8 cellular contexts compared by ENCODE assay signal in the genomic region with DNA sequence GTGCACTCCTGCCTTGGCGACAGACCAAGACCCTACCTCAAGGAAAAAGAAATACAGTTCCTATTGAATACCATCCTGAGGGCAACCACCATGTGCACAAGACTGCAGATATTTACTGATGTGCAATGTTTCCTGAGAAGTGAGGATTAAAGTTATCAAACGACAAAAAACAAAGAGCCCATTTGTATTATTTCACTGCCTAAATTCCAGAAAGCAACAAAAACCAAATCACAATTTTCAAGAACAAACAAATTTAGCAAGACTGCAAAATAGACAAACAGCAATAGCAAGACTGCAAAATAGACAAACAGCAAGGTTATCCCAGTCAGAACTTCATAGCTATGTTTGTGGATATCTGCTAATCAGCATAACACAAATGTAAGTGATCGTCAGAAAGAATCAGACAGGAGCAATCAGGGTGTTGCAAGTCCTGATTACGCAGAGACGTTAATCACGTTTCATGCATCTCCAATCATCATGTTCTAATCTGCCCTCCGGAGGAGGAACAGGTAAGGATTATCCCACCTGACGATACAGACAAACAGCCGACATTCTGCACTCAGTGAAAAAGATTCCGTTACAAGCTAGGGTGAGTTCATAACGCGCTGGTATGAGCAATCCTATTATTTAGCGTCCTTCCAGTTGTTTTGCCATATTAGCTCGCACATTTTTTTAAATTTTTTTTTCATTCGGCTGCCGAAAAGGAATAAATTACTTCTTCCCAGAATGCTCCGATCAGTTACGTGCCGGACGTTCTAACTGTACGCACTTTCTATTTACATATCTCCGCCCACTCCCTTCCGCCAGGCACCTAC. TPM values are rescaled to one million over a fixed set of nuclear protein-coding genes. Genes with fewer than 3 reads are reported as not detected.
A peak's percentile ranks its signal among the peaks of the same experiment; 100 is the strongest.
DNase-seq lines count a peak whose midpoint lies in the region; ATAC-seq and TF ChIP-seq lines count a peak whose summit lies in the region.

No MANE protein-coding gene starts in this region.

- H3K9me3 ChIP-seq in Caco-2, result no peaks in the 10 kb centered on the region

- BruUV-seq in Caco-2 (replicated peaks; lab: Mats Ljungman, UMichigan), result TSS peak; percentile 100

- no peaks in the 10 kb centered on the region for H3K9me3 Mint-ChIP-seq in Caco-2 (ENCODE audit: unreplicated experiment)

- H3K36me3 ChIP-seq in Caco-2 (ENCODE audit: control insufficient read depth, insufficient read depth, low read length), result no peaks in the 10 kb centered on the region

- ATAC-seq in GM19467 (IDR thresholded peaks at IDR 0.05; ENCODE audit: unreplicated experiment), result peak; percentile 64
- ATAC-seq in HG03575 (IDR thresholded peaks at IDR 0.05; ENCODE audit: extremely low read depth, insufficient number of reproducible peaks, low FRiP score, unreplicated experiment), result peak; percentile 48

- peak overlapping the region; percentile 100 for H3K27ac Mint-ChIP-seq in Caco-2 (ENCODE audit: unreplicated experiment)

- no peaks in the 10 kb centered on the region for H3K27me3 ChIP-seq in Caco-2 (replicated peaks; ENCODE audit: control insufficient read depth, insufficient read depth, low read length)

- POLR2A ChIA-PET in Caco-2 (lab: Charles Lee), result interaction anchor here (0.6 to 1.3 kb wide), 21 partner anchors 9 to 558 kb away, joined by 3 to 23 read pairs (median 5); partner anchors contain the start of genes AURKB, BORCS6, CTC1 and NDEL1

- CTCF ChIA-PET in Caco-2 (lab: Charles Lee), result interaction anchor here (0.6 to 1.0 kb wide), 2 partner anchors 17 to 49 kb away, joined by 3 read pairs; no protein-coding TSS in a partner anchor

- peak; percentile 83 to 84 for DNase-seq in Caco-2
- DNase-seq in NCI-H748 treated with DMSO at 0.1 percent for 48 hours (lab: John Stamatoyannopoulos, UW), result peak; percentile 99
- peak; percentile 70 to 77 for DNase-seq in activated CD4-positive, alpha-beta T cell treated with anti-CD3 and anti-CD28 coated beads, Interleukin-2, amount 50 U/mL, for 4 hours
- DNase-seq in effector CD8-positive, alpha-beta T cell (lab: John Stamatoyannopoulos, UW), result peak; percentile 58
- DNase-seq in lung microvascular endothelial cell (ENCODE audit: low read depth in 2 of 2), result peak; percentile 94 to 97
- DNase-seq in stimulated activated CD8-positive, alpha-beta memory T cell treated with anti-CD3 and anti-CD28 coated beads, Interleukin-7, amount 100 ng/mL, for 4 hours (ENCODE audit: low read depth in 2 of 2), result peak; percentile 68 to 80

- H3K4me1 ChIP-seq in Caco-2, result no peaks in the 10 kb centered on the region

- H3K27me3 Mint-ChIP-seq in Caco-2 (ENCODE audit: insufficient read depth, unreplicated experiment), result no peaks in the 10 kb centered on the region

- intact Hi-C loops in Caco-2 (cut with micrococcal nuclease; ENCODE audit: unreplicated experiment), result no loop called here

- no peak for TF ChIP-seq CTCF in Caco-2 (IDR thresholded peaks at IDR 0.05; ENCODE audit: insufficient read depth in 1 of 2, low read depth in 1 of 2, low read length in 1 of 2, severe bottlenecking in 1 of 2, unreplicated experiment in 1 of 2)

- H3K36me3 Mint-ChIP-seq in Caco-2 (ENCODE audit: insufficient read depth, unreplicated experiment), result peaks cover 11% of the 10 kb centered on the region

- H3K4me1 Mint-ChIP-seq in Caco-2 (ENCODE audit: low read depth, unreplicated experiment), result peaks cover 7% of the 10 kb centered on the region

- peak overlapping the region; percentile 89 for H3K4me3 Mint-ChIP-seq in Caco-2 (ENCODE audit: unreplicated experiment)

- peak overlapping the region; percentile 34 for H3K4me3 ChIP-seq in Caco-2 (ENCODE audit: low read depth, low read length)

RNA-seq across cellular contexts. Expression of gene TMEM107, which starts 2.9 kb away (rescaled TPM):
- total RNA-seq in Caco-2 (2022), result 5.4 TPM in 2 replicates
- total RNA-seq in lung microvascular endothelial cell, result 21.2 and 21.6 TPM in 2 replicates

RNA-seq across cellular contexts. Expression of gene VAMP2, which starts 10.5 kb away (rescaled TPM):
- total RNA-seq in Caco-2 (2022) (10.5 and 12.2 TPM in 2 replicates), lung microvascular endothelial cell (2.8 and 4.6 TPM in 2 replicates)

RNA-seq across cellular contexts. Expression of gene BORCS6, which starts 16.7 kb away (rescaled TPM):
- total RNA-seq in Caco-2 (2022), result 4.2 and 4.7 TPM in 2 replicates
- total RNA-seq in lung microvascular endothelial cell, result 7.8 and 8.9 TPM in 2 replicates

RNA-seq across cellular contexts. Expression of gene PER1, which starts 21.1 kb away (rescaled TPM):
- total RNA-seq in Caco-2 (2022) (10.6 and 10.8 TPM in 2 replicates), lung microvascular endothelial cell (5.2 and 10.7 TPM in 2 replicates)

RNA-seq across cellular contexts. Expression of gene AURKB, which starts 37.1 kb away (rescaled TPM):
- total RNA-seq in Caco-2 (2022) (82.8 and 89.4 TPM in 2 replicates), lung microvascular endothelial cell (4.4 and 16.6 TPM in 2 replicates)

Comparison
In these comparisons a context has a peak if more than half of its experiments do, and no peak if none do; other contexts are left out.
1. Peak in every context shown above with its lines: DNase-seq, ATAC-seq and H3K4me3 ChIP-seq.